In genomic region chr2:176494949-176495353, GRCh38 we compare ENCODE assay signal across 11 cellular contexts.
A peak's percentile ranks its signal among the peaks of the same experiment; 100 is the strongest.
DNase-seq lines count a peak whose midpoint lies in the region; ATAC-seq and TF ChIP-seq lines count a peak whose summit lies in the region.
"Had no signal": no experiment of that assay in that cellular context is flagged by ENCODE, and none has a peak within 500 bp of the region (broad histone marks: within the 10 kb centered on the region; RNA-seq: fewer than 3 reads in every experiment).

No MANE protein-coding gene starts in this region.

- no peak for TF ChIP-seq CTCF in cardiac fibroblast (IDR thresholded peaks at IDR 0.05; ENCODE audit: low read depth, low read length)

- DNase-seq in AML-193 (lab: John Stamatoyannopoulos, UW) (peak; percentile 84 to 87), LHCN-M2 (ENCODE audit: low read depth) (peak; percentile 50), cardiac fibroblast (ENCODE audit: low read depth in 2 of 2) (peak; percentile 17 to 54), myocyte (ENCODE audit: low read depth) (peak; percentile 86), amniotic stem cell (lab: John Stamatoyannopoulos, UW) (no peak)
- no peak for DNase-seq in activated CD4-positive, CD25-positive, alpha-beta regulatory T cell (lab: John Stamatoyannopoulos, UW)
- DNase-seq: activated CD8-positive, alpha-beta memory T cell treated with anti-CD3 and anti-CD28 coated beads, Interleukin-2, amount 10 ng/mL, durations not matched to agents 7 days and 5 days; T-cell had no signal

- no peak overlapping the region for H3K4me3 ChIP-seq in cardiac fibroblast (replicated peaks in 1 of 2; ENCODE audit: low read depth in 2 of 2, low read length in 2 of 2)
- H3K4me3 ChIP-seq: smooth muscle cell had no signal

- ATAC-seq in GM21390 (IDR thresholded peaks at IDR 0.05; ENCODE audit: unreplicated experiment) = no peak
- ATAC-seq in HG03139 (IDR thresholded peaks at IDR 0.05; ENCODE audit: unreplicated experiment) = no peak
- ATAC-seq: activated CD8-positive, alpha-beta memory T cell treated with anti-CD3 and anti-CD28 coated beads, Interleukin-2, amount 10 ng/mL, durations not matched to agents 7 days and 5 days; T-cell had no signal

Comparison
In these comparisons a context has a peak if more than half of its experiments do, and no peak if none do; other contexts are left out.
1. DNase-seq: peak in AML-193 (2 of 2), LHCN-M2 (single experiment), cardiac fibroblast (2 of 2) and myocyte (single experiment); none in activated CD4-positive, CD25-positive, alpha-beta regulatory T cell (0 of 4) and amniotic stem cell (single experiment).